In the genomic region with DNA sequence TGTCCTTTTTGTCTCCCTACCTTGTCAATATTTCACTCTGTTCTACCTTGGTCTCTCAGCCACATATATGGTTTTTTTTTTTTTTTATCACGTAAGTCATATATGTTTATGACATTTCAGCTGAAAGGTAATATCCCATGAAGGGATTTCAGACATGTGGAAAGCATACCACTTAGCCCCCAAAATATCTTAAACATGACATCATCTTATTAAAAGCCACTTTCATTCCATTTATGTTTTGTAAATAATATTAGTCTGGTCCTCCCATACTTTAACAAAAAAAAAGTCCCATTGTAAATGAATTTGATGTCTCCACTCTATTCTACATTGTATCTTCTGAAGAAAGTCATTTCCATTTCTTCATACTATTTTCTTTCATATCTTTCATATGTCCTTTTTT, we compare ENCODE assay signal across 22 cellular contexts.
"Had no signal": no experiment of that assay in that cellular context is flagged by ENCODE, and none has a peak within 500 bp of the region (broad histone marks: within the 10 kb centered on the region; RNA-seq: fewer than 3 reads in every experiment).

No MANE protein-coding gene starts in this region.

- H3K27me3 Mint-ChIP-seq: activated CD4-positive, alpha-beta memory T cell treated with anti-CD3 and anti-CD28 coated beads for 36 hours; activated CD4-positive, alpha-beta T cell treated with anti-CD3 and anti-CD28 coated beads, Interleukin-2, amount 10 ng/mL, durations not matched to agents 7 days and 5 days; activated naive CD4-positive, alpha-beta T cell treated with anti-CD3 and anti-CD28 coated beads, Interleukin-2, amount 10 ng/mL, durations not matched to agents 7 days and 5 days; activated naive CD8-positive, alpha-beta T cell treated with anti-CD3 and anti-CD28 coated beads for 36 hours had no signal

- H3K4me1 Mint-ChIP-seq: activated CD4-positive, alpha-beta T cell treated with anti-CD3 and anti-CD28 coated beads, Interleukin-2, amount 10 ng/mL, durations not matched to agents 7 days and 5 days; activated naive CD8-positive, alpha-beta T cell treated with anti-CD3 and anti-CD28 coated beads for 36 hours had no signal

- H3K27ac ChIP-seq: Peyer's patch, RWPE1, SJCRH30, VCaP had no signal

- H3K9ac ChIP-seq: SK-N-SH had no signal

- H3K9me3 ChIP-seq: Peyer's patch, SJCRH30, SK-N-SH had no signal

- H3K4me2 ChIP-seq: SK-N-SH had no signal

- ATAC-seq: activated T-cell treated with anti-CD3 and anti-CD28 coated beads, Interleukin-2, amount 50 U/mL, for 72 hours had no signal

- H3K27ac Mint-ChIP-seq: activated CD4-positive, alpha-beta memory T cell treated with anti-CD3 and anti-CD28 coated beads for 36 hours; activated CD4-positive, alpha-beta T cell treated with anti-CD3 and anti-CD28 coated beads, Interleukin-2, amount 10 ng/mL, durations not matched to agents 7 days and 5 days; activated naive CD4-positive, alpha-beta T cell treated with anti-CD3 and anti-CD28 coated beads, Interleukin-2, amount 10 ng/mL, durations not matched to agents 7 days and 5 days; activated naive CD8-positive, alpha-beta T cell treated with anti-CD3 and anti-CD28 coated beads for 36 hours; activated T-cell treated with anti-CD3 and anti-CD28 coated beads, Interleukin-2, amount 50 U/mL, for 72 hours; activated T-helper 2 cell treated with anti-CD3 and anti-CD28 coated beads, Interferon-gamma antibody, Interleukin-2, Interleukin-4, amounts not matched to agents 10 μg/mL and 5 μg/mL and 100 μg/mL, durations not matched to agents 14 hours and 24 hours and 36 hours had no signal

- H3K9me3 Mint-ChIP-seq: activated CD4-positive, alpha-beta memory T cell treated with anti-CD3 and anti-CD28 coated beads for 36 hours; activated CD4-positive, alpha-beta T cell treated with anti-CD3 and anti-CD28 coated beads, Interleukin-2, amount 10 ng/mL, durations not matched to agents 7 days and 5 days; activated naive CD4-positive, alpha-beta T cell treated with anti-CD3 and anti-CD28 coated beads, Interleukin-2, amount 10 ng/mL, durations not matched to agents 7 days and 5 days; activated naive CD8-positive, alpha-beta T cell treated with anti-CD3 and anti-CD28 coated beads for 36 hours; activated T-cell treated with anti-CD3 and anti-CD28 coated beads, Interleukin-2, amount 50 U/mL, for 72 hours; activated T-helper 2 cell treated with anti-CD3 and anti-CD28 coated beads, Interferon-gamma antibody, Interleukin-2, Interleukin-4, amounts not matched to agents 10 μg/mL and 5 μg/mL and 100 μg/mL, durations not matched to agents 14 hours and 24 hours and 36 hours had no signal

- H3K4me3 ChIP-seq: Peyer's patch, SJCRH30 had no signal

- H3K27me3 ChIP-seq: Peyer's patch, SJCRH30 had no signal

- DNase-seq: activated CD4-positive, alpha-beta memory T cell treated with anti-CD3 and anti-CD28 coated beads for 36 hours; activated CD4-positive, alpha-beta T cell treated with anti-CD3 and anti-CD28 coated beads, Interleukin-2, amount 10 ng/mL, durations not matched to agents 7 days and 5 days; activated CD4-positive, CD25-positive, alpha-beta regulatory T cell; activated gamma-delta T cell treated with Interleukin-2 at 50 U/mL for 16 hours; activated naive CD4-positive, alpha-beta T cell treated with anti-CD3 and anti-CD28 coated beads, Interleukin-2, amount 10 ng/mL, durations not matched to agents 7 days and 5 days; activated naive CD8-positive, alpha-beta T cell treated with anti-CD3 and anti-CD28 coated beads for 36 hours; activated T-cell treated with anti-CD3 and anti-CD28 coated beads, Interleukin-2, amount 50 U/mL, for 72 hours; cerebellar nuclear complex; Kasumi-1; NCI-H1048; NCI-H2107; NCI-H345; NCI-H510A treated with DMSO at 0.1 percent for 48 hours; NK-92 treated with Interleukin-12 subunit alpha and Interleukin-12 subunit beta, amount 100 ng/mL, for 24 hours; Peyer's patch; Right ventricle myocardium superior; SK-N-SH; T-helper 1 cell had no signal

- H3K4me1 ChIP-seq: Peyer's patch had no signal

- H3K4me3 Mint-ChIP-seq: activated CD4-positive, alpha-beta memory T cell treated with anti-CD3 and anti-CD28 coated beads for 36 hours; activated CD4-positive, alpha-beta T cell treated with anti-CD3 and anti-CD28 coated beads, Interleukin-2, amount 10 ng/mL, durations not matched to agents 7 days and 5 days; activated naive CD4-positive, alpha-beta T cell treated with anti-CD3 and anti-CD28 coated beads, Interleukin-2, amount 10 ng/mL, durations not matched to agents 7 days and 5 days; activated naive CD8-positive, alpha-beta T cell treated with anti-CD3 and anti-CD28 coated beads for 36 hours; activated T-cell treated with anti-CD3 and anti-CD28 coated beads, Interleukin-2, amount 50 U/mL, for 72 hours had no signal

- H3K36me3 ChIP-seq: Peyer's patch, SJCRH30 had no signal

- H3K36me3 Mint-ChIP-seq: activated CD4-positive, alpha-beta memory T cell treated with anti-CD3 and anti-CD28 coated beads for 36 hours had no signal
